21 cellular contexts compared by ENCODE assay signal in genomic region chr11:45282070-45282469, GRCh38. TPM values are rescaled to one million over a fixed set of nuclear protein-coding genes. Genes with fewer than 3 reads are reported as not detected.
"Had no signal": no experiment of that assay in that cellular context is flagged by ENCODE, and none has a peak within 500 bp of the region (broad histone marks: within the 10 kb centered on the region; RNA-seq: fewer than 3 reads in every experiment).

No MANE protein-coding gene starts in this region.

- DNase-seq: activated CD4-positive, alpha-beta T cell treated with anti-CD3 and anti-CD28 coated beads, Interleukin-2, amount 10 ng/mL, durations not matched to agents 7 days and 5 days; activated CD8-positive, alpha-beta memory T cell treated with anti-CD3 and anti-CD28 coated beads, Interleukin-2, amount 10 ng/mL, durations not matched to agents 7 days and 5 days; activated CD8-positive, alpha-beta T cell treated with anti-CD3 and anti-CD28 coated beads for 36 hours; activated effector memory CD4-positive, alpha-beta T cell treated with anti-CD3 and anti-CD28 coated beads, Interleukin-2, amount 50 U/mL, for 16 hours; activated T-cell treated with anti-CD3 and anti-CD28 coated beads for 4 hours; anterior cingulate cortex; body of pancreas; heart left ventricle; right cardiac atrium; stimulated activated CD4-positive, alpha-beta T cell treated with anti-CD3 and anti-CD28 coated beads, Interleukin-4, amount 100 ng/mL, for 24 hours; stimulated activated naive CD8-positive, alpha-beta T cell treated with anti-CD3 and anti-CD28 coated beads, Interleukin-15, Interleukin-2, amounts not matched to agents 100 U/mL and 50 U/mL, for 24 hours; substantia nigra; T-cell; transverse colon; uterus had no signal

- H3K4me3 ChIP-seq: body of pancreas, heart left ventricle, transverse colon, uterus had no signal

- H3K36me3 Mint-ChIP-seq: activated naive CD4-positive, alpha-beta T cell treated with anti-CD3 and anti-CD28 coated beads, Interleukin-2, amount 50 U/mL, for 24 hours; natural killer cell treated with Interleukin-12 subunit alpha and Interleukin-12 subunit beta and Interleukin-15 and Interleukin-18, amount 100 ng/mL, for 72 hours; T-cell had no signal

- H3K36me3 ChIP-seq: heart left ventricle, transverse colon, uterus had no signal

- H3K9me3 Mint-ChIP-seq: activated naive CD4-positive, alpha-beta T cell treated with anti-CD3 and anti-CD28 coated beads, Interleukin-2, amount 50 U/mL, for 24 hours; natural killer cell treated with Interleukin-12 subunit alpha and Interleukin-12 subunit beta and Interleukin-15 and Interleukin-18, amount 100 ng/mL, for 72 hours; T-helper 2 cell treated with Interferon-gamma antibody and Interleukin-4, amounts not matched to agents 5 μg/mL and 100 μg/mL, for 36 hours had no signal

- H3K9me3 ChIP-seq: body of pancreas, transverse colon, uterus had no signal

- H3K27ac Mint-ChIP-seq: activated CD4-positive, alpha-beta T cell treated with anti-CD3 and anti-CD28 coated beads, Interleukin-2, amount 10 ng/mL, durations not matched to agents 7 days and 5 days; activated CD8-positive, alpha-beta memory T cell treated with anti-CD3 and anti-CD28 coated beads, Interleukin-2, amount 10 ng/mL, durations not matched to agents 7 days and 5 days; activated CD8-positive, alpha-beta T cell treated with anti-CD3 and anti-CD28 coated beads for 36 hours; activated naive CD4-positive, alpha-beta T cell treated with anti-CD3 and anti-CD28 coated beads, Interleukin-2, amount 50 U/mL, for 24 hours; natural killer cell treated with Interleukin-12 subunit alpha and Interleukin-12 subunit beta and Interleukin-15 and Interleukin-18, amount 100 ng/mL, for 72 hours; T-cell; T-helper 2 cell treated with Interferon-gamma antibody and Interleukin-4, amounts not matched to agents 5 μg/mL and 100 μg/mL, for 36 hours had no signal

- H3K27ac ChIP-seq: body of pancreas, heart left ventricle, transverse colon, uterus, VCaP had no signal

- H3K4me1 ChIP-seq: uterus had no signal

- H3K4me3 Mint-ChIP-seq: activated CD4-positive, alpha-beta T cell treated with anti-CD3 and anti-CD28 coated beads, Interleukin-2, amount 10 ng/mL, durations not matched to agents 7 days and 5 days; activated CD8-positive, alpha-beta memory T cell treated with anti-CD3 and anti-CD28 coated beads, Interleukin-2, amount 10 ng/mL, durations not matched to agents 7 days and 5 days; activated CD8-positive, alpha-beta T cell treated with anti-CD3 and anti-CD28 coated beads for 36 hours; activated naive CD4-positive, alpha-beta T cell treated with anti-CD3 and anti-CD28 coated beads, Interleukin-2, amount 50 U/mL, for 24 hours; natural killer cell treated with Interleukin-12 subunit alpha and Interleukin-12 subunit beta and Interleukin-15 and Interleukin-18, amount 100 ng/mL, for 72 hours; T-cell; T-helper 2 cell treated with Interferon-gamma antibody and Interleukin-4, amounts not matched to agents 5 μg/mL and 100 μg/mL, for 36 hours had no signal

- H3K4me1 Mint-ChIP-seq: activated CD4-positive, alpha-beta T cell treated with anti-CD3 and anti-CD28 coated beads, Interleukin-2, amount 10 ng/mL, durations not matched to agents 7 days and 5 days; activated CD8-positive, alpha-beta memory T cell treated with anti-CD3 and anti-CD28 coated beads, Interleukin-2, amount 10 ng/mL, durations not matched to agents 7 days and 5 days; activated naive CD4-positive, alpha-beta T cell treated with anti-CD3 and anti-CD28 coated beads, Interleukin-2, amount 50 U/mL, for 24 hours had no signal

- ATAC-seq: activated CD4-positive, CD25-positive, alpha-beta regulatory T cell treated with anti-CD3 and anti-CD28 coated beads, Interleukin-2, amount 50 U/mL, for 24 hours; activated CD8-positive, alpha-beta memory T cell treated with anti-CD3 and anti-CD28 coated beads, Interleukin-2, amount 10 ng/mL, durations not matched to agents 7 days and 5 days; activated CD8-positive, alpha-beta T cell treated with anti-CD3 and anti-CD28 coated beads for 36 hours; body of pancreas; heart left ventricle; natural killer cell treated with Interleukin-12 subunit alpha and Interleukin-12 subunit beta and Interleukin-15 and Interleukin-18, amount 100 ng/mL, for 72 hours; right cardiac atrium; stimulated activated naive CD8-positive, alpha-beta T cell treated with anti-CD3 and anti-CD28 coated beads, Interleukin-15, Interleukin-2, amounts not matched to agents 100 U/mL and 50 U/mL, for 24 hours; T-cell had no signal

RNA-seq across cellular contexts. Expression of gene SYT13, which starts 4.1 kb away (rescaled TPM):
- total RNA-seq: activated CD4-positive, alpha-beta T cell treated with anti-CD3 and anti-CD28 coated beads, Interleukin-2, amount 10 ng/mL, durations not matched to agents 7 days and 5 days; activated CD8-positive, alpha-beta memory T cell treated with anti-CD3 and anti-CD28 coated beads, Interleukin-2, amount 10 ng/mL, durations not matched to agents 7 days and 5 days; activated CD8-positive, alpha-beta T cell treated with anti-CD3 and anti-CD28 coated beads for 36 hours; fibroblast of villous mesenchyme; natural killer cell treated with Interleukin-12 subunit alpha and Interleukin-12 subunit beta and Interleukin-15 and Interleukin-18, amount 100 ng/mL, for 72 hours had no signal
